31 cellular contexts compared by ENCODE assay signal in the genomic region with DNA sequence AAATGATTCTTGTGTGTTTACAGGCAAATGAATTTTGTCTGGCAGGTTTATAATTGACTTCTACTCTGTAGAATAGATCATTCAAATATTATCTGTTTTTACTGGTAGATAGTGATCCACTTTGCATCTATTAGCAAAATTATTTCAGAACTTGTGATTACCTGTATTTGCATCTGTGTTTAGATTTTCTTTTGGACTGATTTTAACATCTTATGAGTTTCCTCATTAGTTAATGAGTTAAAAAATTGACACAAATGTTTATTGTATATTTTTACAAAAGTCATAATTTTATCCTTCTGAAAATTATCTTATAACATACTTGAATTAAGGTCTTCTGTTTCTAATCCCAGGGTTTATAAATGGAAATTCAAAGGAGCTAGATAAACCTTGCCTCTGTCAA.
"Had no signal": no experiment of that assay in that cellular context is flagged by ENCODE, and none has a peak within 500 bp of the region (broad histone marks: within the 10 kb centered on the region; RNA-seq: fewer than 3 reads in every experiment).

No MANE protein-coding gene starts in this region.

- ATAC-seq: activated CD8-positive, alpha-beta T cell treated with anti-CD3 and anti-CD28 coated beads for 36 hours; activated naive CD4-positive, alpha-beta T cell treated with anti-CD3 and anti-CD28 coated beads, Interleukin-2, amount 50 U/mL, for 72 hours; activated T-cell treated with anti-CD3 and anti-CD28 coated beads, Interleukin-2, amount 50 U/mL, for 4 hours; activated T-cell treated with anti-CD3 and anti-CD28 coated beads, Interleukin-2, amount 50 U/mL, for 72 hours; activated T-helper 17 cell treated with anti-CD3 and anti-CD28 coated beads, Interleukin-2, amount 50 U/mL, for 72 hours; body of pancreas had no signal

- FAIRE-seq: astrocyte, TTC549 had no signal

- DNase-seq: activated B cell treated with CpG ODN at 0.5 μM for 24 hours; activated CD4-positive, alpha-beta memory T cell treated with anti-CD3 and anti-CD28 coated beads for 36 hours; activated CD4-positive, alpha-beta T cell treated with anti-CD3 and anti-CD28 coated beads for 4 hours; activated CD4-positive, alpha-beta T cell treated with anti-CD3 and anti-CD28 coated beads, Interleukin-2, amount 10 ng/mL, durations not matched to agents 24 days and 14 days; activated CD4-positive, alpha-beta T cell treated with anti-CD3 and anti-CD28 coated beads, Interleukin-2, amount 50 U/mL, for 1 hour; activated CD4-positive, alpha-beta T cell treated with anti-CD3 and anti-CD28 coated beads, Interleukin-2, amount 50 U/mL, for 4 hours; activated CD4-positive, CD25-positive, alpha-beta regulatory T cell treated with anti-CD3 and anti-CD28 coated beads, Interleukin-2, amount 50 U/mL, for 72 hours; activated CD8-positive, alpha-beta memory T cell treated with anti-CD3 and anti-CD28 coated beads, Interleukin-2, amount 50 U/mL, for 4 hours; activated CD8-positive, alpha-beta T cell treated with anti-CD3 and anti-CD28 coated beads for 36 hours; activated effector memory CD4-positive, alpha-beta T cell treated with anti-CD3 and anti-CD28 coated beads, Interleukin-2, amount 50 U/mL, for 16 hours; activated gamma-delta T cell treated with Interleukin-2 at 50 U/mL for 16 hours; activated naive CD4-positive, alpha-beta T cell; activated naive CD4-positive, alpha-beta T cell treated with anti-CD3 and anti-CD28 coated beads for 36 hours; activated naive CD4-positive, alpha-beta T cell treated with anti-CD3 and anti-CD28 coated beads, Interleukin-2, amount 50 U/mL, for 16 hours; activated naive CD8-positive, alpha-beta T cell treated with anti-CD3 and anti-CD28 coated beads for 36 hours; activated T-cell treated with anti-CD3 and anti-CD28 coated beads for 4 hours; activated T-cell treated with anti-CD3 and anti-CD28 coated beads, Interleukin-2, amount 50 U/mL, for 1 hour; activated T-cell treated with anti-CD3 and anti-CD28 coated beads, Interleukin-2, amount 50 U/mL, for 4 hours; activated T-cell treated with anti-CD3 and anti-CD28 coated beads, Interleukin-2, amount 50 U/mL, for 72 hours; adrenal gland; amniotic stem cell; aorta; body of pancreas; brain microvascular endothelial cell; central memory CD4-positive, alpha-beta T cell; T-helper 2 cell; T-helper 9 cell had no signal
